In the genomic region with DNA sequence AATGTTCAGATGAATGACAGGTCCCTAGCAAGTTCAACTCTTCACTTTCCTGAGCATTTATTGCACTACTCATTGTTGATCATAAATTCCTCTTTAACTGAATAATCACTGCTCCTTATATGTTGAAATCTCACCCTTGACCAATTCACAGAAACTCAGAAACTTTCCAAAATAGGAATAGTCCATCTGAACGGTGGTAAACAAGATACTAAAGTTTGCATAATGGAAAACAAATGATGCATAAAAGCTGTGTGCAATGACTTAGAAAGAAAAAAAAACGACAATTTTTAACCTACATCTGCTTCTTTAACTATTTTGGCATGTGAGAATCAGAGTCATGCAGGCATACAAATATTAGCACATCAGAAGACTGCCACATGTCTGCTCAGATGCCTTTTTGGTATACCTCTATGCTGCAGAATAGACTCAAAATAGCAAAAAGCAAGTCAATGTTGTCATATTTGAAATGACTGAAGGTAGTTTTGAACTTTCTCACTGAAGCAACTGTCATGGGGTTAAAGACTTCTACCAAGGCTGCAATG, we compare ENCODE assay signal across 14 cellular contexts. TPM values are rescaled to one million over a fixed set of nuclear protein-coding genes. Genes with fewer than 3 reads are reported as not detected.
DNase-seq lines count a peak whose midpoint lies in the region; ATAC-seq and TF ChIP-seq lines count a peak whose summit lies in the region.
"Had no signal": no experiment of that assay in that cellular context is flagged by ENCODE, and none has a peak within 500 bp of the region (broad histone marks: within the 10 kb centered on the region; RNA-seq: fewer than 3 reads in every experiment).

No MANE protein-coding gene starts in this region.

- peak; percentile 24 to 55 for DNase-seq in foreskin fibroblast
- no peak for DNase-seq in AG08396 (ENCODE audit: low spot score)
- DNase-seq in sigmoid colon: no peak
- no peak for DNase-seq in GM19240 (ENCODE audit: insufficient read length, low spot score)
- no peak for DNase-seq in stimulated activated CD4-positive, alpha-beta T cell treated with anti-CD3 and anti-CD28 coated beads, Interleukin-15, amount 100 ng/mL, for 24 hours
- DNase-seq: activated T-cell treated with anti-CD3 and anti-CD28 coated beads, Interleukin-2, amount 50 U/mL, for 72 hours; central memory CD4-positive, alpha-beta T cell; NCI-H2227 treated with DMSO at 0.1 percent for 48 hours; stimulated activated CD4-positive, alpha-beta T cell treated with anti-CD3 and anti-CD28 coated beads, Interleukin-12 subunit alpha, Interleukin-12 subunit beta, amount 100 ng/mL, for 4 hours; stimulated activated naive CD8-positive, alpha-beta T cell treated with anti-CD3 and anti-CD28 coated beads, Interleukin-15, amount 100 ng/mL, for 72 hours had no signal

- H3K27me3 ChIP-seq in sigmoid colon: no peaks in the 10 kb centered on the region

- intact Hi-C loops in sigmoid colon (cut with DNase I): no loop called here

- no peaks in the 10 kb centered on the region for H3K9me3 ChIP-seq in sigmoid colon

- no peak overlapping the region for H3K4me3 ChIP-seq in foreskin fibroblast (ENCODE audit: low read depth in 1 of 2, low read length in 2 of 2)
- H3K4me3 ChIP-seq in sigmoid colon: no peak overlapping the region

- TF ChIP-seq EP300 in sigmoid colon (IDR thresholded peaks at IDR 0.05): no peak

- TF ChIP-seq POLR2A in sigmoid colon (IDR thresholded peaks at IDR 0.05): no peak

- 20 to 40% methylated on average over 2 of the region's 2 CpGs for WGBS in sigmoid colon, 2 donors

- no peaks in the 10 kb centered on the region for H3K36me3 ChIP-seq in sigmoid colon

- peak; percentile 96 for ATAC-seq in GM18858 (IDR thresholded peaks at IDR 0.05; ENCODE audit: unreplicated experiment)
- ATAC-seq in GM21528 (IDR thresholded peaks at IDR 0.05; ENCODE audit: low FRiP score, unreplicated experiment): peak; percentile 89
- peak; percentile 78 for ATAC-seq in HG03139 (IDR thresholded peaks at IDR 0.05; ENCODE audit: unreplicated experiment)
- ATAC-seq: activated T-cell treated with anti-CD3 and anti-CD28 coated beads, Interleukin-2, amount 50 U/mL, for 72 hours; stimulated activated naive CD8-positive, alpha-beta T cell treated with anti-CD3 and anti-CD28 coated beads, Interleukin-15, amount 100 ng/mL, for 72 hours had no signal

- H3K27ac ChIP-seq in sigmoid colon: no peak overlapping the region
- H3K27ac ChIP-seq: HL-60 had no signal

- no peak for TF ChIP-seq CTCF in foreskin fibroblast (IDR thresholded peaks at IDR 0.05; ENCODE audit: low read depth, low read length)
- no peak for TF ChIP-seq CTCF in sigmoid colon (IDR thresholded peaks at IDR 0.05)

- no peaks in the 10 kb centered on the region for H3K4me1 ChIP-seq in sigmoid colon

RNA-seq across cellular contexts. Expression of a gene that starts 34.8 kb away (rescaled TPM):
- total RNA-seq in sigmoid colon: not detected
- under 1 TPM in 1 of 3 donors, not detected in 2; 0.29 TPM for polyA plus RNA-seq in sigmoid colon
- total RNA-seq: activated T-cell treated with anti-CD3 and anti-CD28 coated beads, Interleukin-2, amount 50 U/mL, for 72 hours had no signal

Comparison
In these comparisons a context has a peak if more than half of its experiments do, and no peak if none do; other contexts are left out.
1. DNase-seq: peak in foreskin fibroblast (2 of 2); none in AG08396 (single experiment), sigmoid colon (single experiment), GM19240 (single experiment) and stimulated activated CD4-positive, alpha-beta T cell treated with anti-CD3 and anti-CD28 coated beads, Interleukin-15, amount 100 ng/mL, for 24 hours (single experiment).
2. Peak in every context shown above with its lines, with median percentiles within 50 percentile points of each other: ATAC-seq.